1 cellular context compared by ENCODE assay signal in the genomic region with DNA sequence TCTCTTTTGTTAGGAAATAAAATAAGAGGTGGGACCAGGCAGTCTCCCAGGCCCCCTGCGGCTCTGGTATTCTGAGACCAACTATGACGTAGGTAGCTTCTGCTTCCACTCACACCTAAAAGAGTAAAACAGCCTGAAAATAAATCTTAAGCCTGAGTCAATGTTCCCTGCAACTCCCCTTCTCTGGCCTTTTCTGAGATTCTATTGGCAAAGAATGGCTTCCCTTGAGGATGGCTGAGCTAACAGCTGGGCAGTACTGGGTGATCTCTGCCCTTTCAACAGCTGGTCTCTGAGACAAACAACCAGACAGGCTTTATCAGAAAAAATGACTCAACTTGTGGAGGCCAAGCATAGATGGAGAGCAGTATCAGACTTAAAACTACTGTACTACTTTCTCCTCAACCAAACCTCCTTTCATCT.
TF ChIP-seq lines count a peak whose summit lies in the region.

No MANE protein-coding gene starts in this region.

TF ChIP-seq in SK-N-SH treated with all-trans-retinoic acid at 6 μM for 48 hours, 23 proteins besides CTCF, POLR2A, EP300 and RAD21 (continued from another document):
- TF ChIP-seq, protein P1, sequence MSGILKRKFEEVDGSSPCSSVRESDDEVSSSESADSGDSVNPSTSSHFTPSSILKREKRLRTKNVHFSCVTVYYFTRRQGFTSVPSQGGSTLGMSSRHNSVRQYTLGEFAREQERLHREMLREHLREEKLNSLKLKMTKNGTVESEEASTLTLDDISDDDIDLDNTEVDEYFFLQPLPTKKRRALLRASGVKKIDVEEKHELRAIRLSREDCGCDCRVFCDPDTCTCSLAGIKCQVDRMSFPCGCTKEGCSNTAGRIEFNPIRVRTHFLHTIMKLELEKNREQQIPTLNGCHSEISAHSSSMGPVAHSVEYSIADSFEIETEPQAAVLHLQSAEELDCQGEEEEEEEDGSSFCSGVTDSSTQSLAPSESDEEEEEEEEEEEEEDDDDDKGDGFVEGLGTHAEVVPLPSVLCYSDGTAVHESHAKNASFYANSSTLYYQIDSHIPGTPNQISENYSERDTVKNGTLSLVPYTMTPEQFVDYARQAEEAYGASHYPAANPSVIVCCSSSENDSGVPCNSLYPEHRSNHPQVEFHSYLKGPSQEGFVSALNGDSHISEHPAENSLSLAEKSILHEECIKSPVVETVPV (CRISPR knock-in tag; IDR thresholded peaks at IDR 0.05): no peak
TF ChIP-seq in SK-N-SH treated with all-trans-retinoic acid at 6 μM for 48 hours: peak in this region for 0.
